Comparison of ENCODE assay signal across 8 cellular contexts in the genomic region with DNA sequence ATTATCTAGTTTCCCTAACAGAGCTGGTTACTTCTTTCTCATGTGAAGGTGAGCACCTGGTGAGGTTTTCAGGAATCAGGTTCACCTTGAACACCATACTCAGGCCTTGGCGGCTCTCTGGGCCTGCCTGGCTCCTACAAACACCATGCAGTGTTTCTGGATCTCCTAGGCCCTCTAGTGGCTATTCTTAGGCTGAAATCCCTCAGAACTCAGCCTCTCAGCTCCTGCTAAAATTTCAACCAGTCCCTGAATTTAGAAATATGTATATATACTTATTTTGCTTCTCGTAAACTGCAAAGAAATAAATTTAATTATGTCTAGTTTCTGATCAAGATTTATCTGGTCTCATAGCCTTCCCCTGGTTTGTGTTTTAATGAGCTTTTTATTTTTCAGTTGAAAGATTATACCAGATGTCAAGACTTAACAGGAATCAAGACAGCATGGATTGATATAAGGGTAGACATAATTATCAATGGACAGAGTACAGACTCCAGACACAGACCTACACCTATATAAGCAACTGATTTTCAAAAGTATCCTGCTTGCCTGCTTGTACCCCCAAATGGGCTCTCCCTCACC. TPM values are rescaled to one million over a fixed set of nuclear protein-coding genes. Genes with fewer than 3 reads are reported as not detected.
DNase-seq lines count a peak whose midpoint lies in the region; ATAC-seq and TF ChIP-seq lines count a peak whose summit lies in the region.

No MANE protein-coding gene starts in this region.

- H3K4me1 ChIP-seq in RWPE2 (ENCODE audit: insufficient read depth, poor library complexity, severe bottlenecking) (peaks cover 15% of the 10 kb centered on the region), lung (ENCODE audit: control insufficient read depth in 2 of 2, insufficient read depth in 2 of 2, low read length in 2 of 2) (no peaks in the 10 kb centered on the region), transverse colon (no peaks in the 10 kb centered on the region)

- H3K27me3 ChIP-seq in RWPE2 (ENCODE audit: insufficient read depth, poor library complexity, severe bottlenecking), result no peaks in the 10 kb centered on the region
- no peaks in the 10 kb centered on the region for H3K27me3 ChIP-seq in lung (ENCODE audit: control insufficient read depth, insufficient read depth)
- no peaks in the 10 kb centered on the region for H3K27me3 ChIP-seq in transverse colon

- intact Hi-C loops in transverse colon (cut with DNase I; ENCODE audit: low total_unique reads), result no loop called here

- peak; percentile 93 for TF ChIP-seq CTCF in RWPE2 (IDR thresholded peaks at IDR 0.05; ENCODE audit: poor library complexity, severe bottlenecking)
- peak; percentile 50 for TF ChIP-seq CTCF in lung (IDR thresholded peaks at IDR 0.05; ENCODE audit: control extremely low read depth, extremely low read depth)
- peak; percentile 48 to 73 (median 63) for TF ChIP-seq CTCF in transverse colon (IDR thresholded peaks at IDR 0.05)

- WGBS in lung, 2 donors, result 35 to 42% methylated on average over 2 of the region's 2 CpGs
- WGBS in transverse colon (ENCODE audit: low coverage in 1 of 2), 2 donors, result 36 to 38% methylated on average over 1 to 2 of the region's 2 CpGs

- peak; percentile 37 for DNase-seq in Daoy (ENCODE audit: low read depth)
- DNase-seq in M059J (ENCODE audit: low read depth), result peak; percentile 74
- no peak for DNase-seq in RWPE2 (ENCODE audit: low spot score)
- peak; percentile 61 for DNase-seq in dedifferentiated amniotic fluid mesenchymal stem cell (ENCODE audit: extremely low spot score)
- DNase-seq in lung (ENCODE audit: low spot score), result peak; percentile 35
- peak; percentile 13 for DNase-seq in transverse colon

- H3K27ac ChIP-seq in RWPE2 (ENCODE audit: poor library complexity, severe bottlenecking), result peak overlapping the region; percentile 21
- no peak overlapping the region for H3K27ac ChIP-seq in lung (ENCODE audit: low read depth in 1 of 2, low read length in 1 of 2)
- H3K27ac ChIP-seq in transverse colon, result no peak overlapping the region

- H3K4me3 ChIP-seq in RWPE2 (ENCODE audit: severe bottlenecking) (no peak overlapping the region), lung (no peak overlapping the region), transverse colon (no peak overlapping the region)

- in situ Hi-C loops in transverse colon (cut with MboI; ENCODE audit: low pct_ligation_motif_present in 1 of 4, low pct_unique_long_range_greater_than_20kb in 1 of 4, low sequenced_read_pairs in 3 of 4), result loop anchor here in 3 of 4 donors (10.0 to 25.0 kb wide), 2 partner anchors 116 to 478 kb away; no protein-coding TSS in a partner anchor

- TF ChIP-seq EP300 in transverse colon (IDR thresholded peaks at IDR 0.05; ENCODE audit: low read depth), result no peak

- no peak for TF ChIP-seq POLR2A in transverse colon (IDR thresholded peaks at IDR 0.05)

- peak; percentile 75 for ATAC-seq in GM21528 (IDR thresholded peaks at IDR 0.05; ENCODE audit: low FRiP score, unreplicated experiment)
- ATAC-seq in RWPE2 (ENCODE audit: low read depth), result peak; percentile 76
- peak; percentile 64 for ATAC-seq in lung (ENCODE audit: insufficient read depth, low FRiP score)
- ATAC-seq in HG02642 (IDR thresholded peaks at IDR 0.05; ENCODE audit: poor library complexity, unreplicated experiment), result no peak

- no peaks in the 10 kb centered on the region for H3K36me3 ChIP-seq in RWPE2 (ENCODE audit: low read depth)
- H3K36me3 ChIP-seq in lung (ENCODE audit: control insufficient read depth in 2 of 2, insufficient read depth in 2 of 2, low read length in 2 of 2), result no peaks in the 10 kb centered on the region
- no peaks in the 10 kb centered on the region for H3K36me3 ChIP-seq in transverse colon

- H3K9me3 ChIP-seq in RWPE2 (ENCODE audit: severe bottlenecking) (no peaks in the 10 kb centered on the region), lung (ENCODE audit: control insufficient read depth in 2 of 2, insufficient read depth in 1 of 2, low read length in 1 of 2) (no peaks in the 10 kb centered on the region), transverse colon (no peaks in the 10 kb centered on the region)

RNA-seq across cellular contexts. Expression of a gene that starts 55.9 kb away (rescaled TPM):
- 5.2 and 6.6 TPM in 2 replicates for total RNA-seq in Daoy (2014; rRNA removed; shearing (Covaris generic))
- total RNA-seq in M059J (2014; rRNA removed; shearing (Covaris generic)), result 4.5 and 6.3 TPM in 2 replicates
- total RNA-seq in lung (1 to 10 TPM; 7.9 to 8.4 TPM), transverse colon (1 to 10 TPM in 3 of 4 donors, under 1 TPM in 1; 0.60 to 5.6 (median 4.7) TPM)
- 1 to 10 TPM; 2.0 to 3.4 TPM for polyA plus RNA-seq in lung
